Comparison of ENCODE assay signal across 9 cellular contexts in genomic region chr10:124733566-124734245, GRCh38. TPM values are rescaled to one million over a fixed set of nuclear protein-coding genes. Genes with fewer than 3 reads are reported as not detected.
DNase-seq lines count a peak whose midpoint lies in the region; ATAC-seq lines count a peak whose summit lies in the region.
"Had no signal": no experiment of that assay in that cellular context is flagged by ENCODE, and none has a peak within 500 bp of the region (broad histone marks: within the 10 kb centered on the region; RNA-seq: fewer than 3 reads in every experiment).

No MANE protein-coding gene starts in this region.

- H3K4me1 Mint-ChIP-seq in activated naive CD4-positive, alpha-beta T cell treated with anti-CD3 and anti-CD28 coated beads, Interleukin-2, amount 50 U/mL, for 24 hours = peaks cover 89% of the 10 kb centered on the region
- peaks cover 45 to 99% (median 84%) of the 10 kb centered on the region in 4 donors for H3K4me1 Mint-ChIP-seq in naive thymus-derived CD8-positive, alpha-beta T cell

- WGBS in urinary bladder = 56% methylated on average over 13 of the region's 13 CpGs

- POLR2A ChIA-PET in naive thymus-derived CD8-positive, alpha-beta T cell (lab: Charles Lee) = interaction anchor here (0.7 to 4.7 kb wide), 9 partner anchors 10 to 1575 kb away, joined by 3 to 27 read pairs (median 3); no protein-coding TSS in a partner anchor

- ATAC-seq in naive thymus-derived CD8-positive, alpha-beta T cell = no peak

- no peak overlapping the region for H3K4me3 ChIP-seq in urinary bladder (ENCODE audit: low read depth, low read length)

- H3K9me3 Mint-ChIP-seq in activated naive CD4-positive, alpha-beta T cell treated with anti-CD3 and anti-CD28 coated beads, Interleukin-2, amount 50 U/mL, for 24 hours = no peaks in the 10 kb centered on the region
- H3K9me3 Mint-ChIP-seq in naive thymus-derived CD8-positive, alpha-beta T cell = no peaks in the 10 kb centered on the region

- no peaks in the 10 kb centered on the region for H3K27me3 Mint-ChIP-seq in activated naive CD4-positive, alpha-beta T cell treated with anti-CD3 and anti-CD28 coated beads, Interleukin-2, amount 50 U/mL, for 24 hours
- no peaks in the 10 kb centered on the region for H3K27me3 Mint-ChIP-seq in naive thymus-derived CD8-positive, alpha-beta T cell

- H3K36me3 Mint-ChIP-seq in activated naive CD4-positive, alpha-beta T cell treated with anti-CD3 and anti-CD28 coated beads, Interleukin-2, amount 50 U/mL, for 24 hours = peaks cover 3% of the 10 kb centered on the region
- peaks cover 0 to 5% (median 0%) of the 10 kb centered on the region in 3 donors for H3K36me3 Mint-ChIP-seq in naive thymus-derived CD8-positive, alpha-beta T cell

- H3K27ac Mint-ChIP-seq in activated naive CD4-positive, alpha-beta T cell treated with anti-CD3 and anti-CD28 coated beads, Interleukin-2, amount 50 U/mL, for 24 hours = peak overlapping the region; percentile 75
- H3K27ac Mint-ChIP-seq in naive thymus-derived CD8-positive, alpha-beta T cell = peak overlapping the region; percentile 74 to 96 (median 84)

- H3K4me3 Mint-ChIP-seq in activated naive CD4-positive, alpha-beta T cell treated with anti-CD3 and anti-CD28 coated beads, Interleukin-2, amount 50 U/mL, for 24 hours = peak overlapping the region; percentile 61
- peak overlapping the region; percentile 2 to 81 (median 67) for H3K4me3 Mint-ChIP-seq in naive thymus-derived CD8-positive, alpha-beta T cell

- H3K27ac ChIP-seq in cingulate gyrus (ENCODE audit: low read depth, low read length) (peak overlapping the region; percentile 71), urinary bladder (ENCODE audit: low read depth) (peak overlapping the region; percentile 66)

- DNase-seq in activated naive CD4-positive, alpha-beta T cell (lab: John Stamatoyannopoulos, UW) = no peak
- no peak for DNase-seq in naive thymus-derived CD8-positive, alpha-beta T cell
- DNase-seq in HPDE6-E6E7 (ENCODE audit: extremely low spot score) (no peak), cortex of kidney (lab: John Stamatoyannopoulos, UW) (no peak), NCI-H2107 (lab: John Stamatoyannopoulos, UW) (no peak)
- DNase-seq: NCI-H2171 had no signal

- H3K36me3 ChIP-seq in urinary bladder (ENCODE audit: insufficient read depth) = no peaks in the 10 kb centered on the region

- H3K4me1 ChIP-seq in urinary bladder (ENCODE audit: insufficient read depth) = peaks cover 2% of the 10 kb centered on the region

RNA-seq across cellular contexts. Expression of gene FAM53B, which starts 10.5 kb away (rescaled TPM):
- total RNA-seq in naive thymus-derived CD8-positive, alpha-beta T cell = 10 to 100 TPM; 22.2 to 23.2 TPM
- polyA plus RNA-seq in naive thymus-derived CD8-positive, alpha-beta T cell = 10 to 100 TPM in 2 of 3 donors, 1 to 10 TPM in 1; 2.4 to 15.1 (median 11.9) TPM
- 19.8 TPM for total RNA-seq in urinary bladder
- 15.9 TPM for polyA plus RNA-seq in urinary bladder

RNA-seq across cellular contexts. Expression of gene EEF1AKMT2, which starts 58.0 kb away (rescaled TPM):
- 10 to 100 TPM; 18.4 to 22.4 TPM for total RNA-seq in naive thymus-derived CD8-positive, alpha-beta T cell
- 10 to 100 TPM; 21.1 to 29.9 (median 22.6) TPM for polyA plus RNA-seq in naive thymus-derived CD8-positive, alpha-beta T cell
- total RNA-seq in urinary bladder = 65.9 TPM
- polyA plus RNA-seq in urinary bladder = 12.1 TPM
